In genomic region chr17:67466251-67466650, GRCh38 we compare ENCODE assay signal across 19 cellular contexts.
DNase-seq lines count a peak whose midpoint lies in the region; TF ChIP-seq lines count a peak whose summit lies in the region.
"Had no signal": no experiment of that assay in that cellular context is flagged by ENCODE, and none has a peak within 500 bp of the region (broad histone marks: within the 10 kb centered on the region; RNA-seq: fewer than 3 reads in every experiment).

No MANE protein-coding gene starts in this region.

- TF ChIP-seq CTCF in H9 (conservative IDR thresholded peaks at IDR 0.05) (no peak), progenitor cell of endocrine pancreas (IDR thresholded peaks at IDR 0.05; ENCODE audit: unreplicated experiment) (no peak), hepatocyte (IDR thresholded peaks at IDR 0.05; ENCODE audit: poor library complexity) (no peak)

- H4K91ac ChIP-seq in H9 (ENCODE audit: insufficient read length, low read depth, low read length) = no peak overlapping the region

- H3K23me2 ChIP-seq in H9 (ENCODE audit: insufficient read length, low read depth, low read length, poor library complexity, severe bottlenecking) = no peaks in the 10 kb centered on the region

- no peaks in the 10 kb centered on the region for H3K9me3 ChIP-seq in H9 (ENCODE audit: control insufficient read depth, low read depth, low read length)
- no peaks in the 10 kb centered on the region for H3K9me3 ChIP-seq in MG63
- no peaks in the 10 kb centered on the region for H3K9me3 ChIP-seq in hepatocyte (ENCODE audit: low read depth)

- H3K27ac Mint-ChIP-seq in activated naive CD4-positive, alpha-beta T cell treated with anti-CD3 and anti-CD28 coated beads for 36 hours = peak overlapping the region; percentile 69
- H3K27ac Mint-ChIP-seq in H9 (peak overlapping the region; percentile 12 to 96 (median 34); a peak in 2 of 7 replicates), progenitor cell of endocrine pancreas (peak overlapping the region; percentile 85)
- peak overlapping the region; percentile 87 for H3K27ac Mint-ChIP-seq in activated naive CD8-positive, alpha-beta T cell
- H3K27ac Mint-ChIP-seq: nephron progenitor cell; stimulated activated effector memory CD8-positive, alpha-beta T cell treated with anti-CD3 and anti-CD28 coated beads, Interleukin-12 subunit alpha, Interleukin-12 subunit beta, amount 100 ng/mL, for 72 hours had no signal

- no peak overlapping the region for H3K9ac ChIP-seq in H9 (ENCODE audit: extremely low read depth, insufficient read length, low read length)

- no peak overlapping the region for H3K4ac ChIP-seq in H9 (ENCODE audit: low read depth, low read length)

- no peak overlapping the region for H3K4me3 Mint-ChIP-seq in activated naive CD4-positive, alpha-beta T cell treated with anti-CD3 and anti-CD28 coated beads for 36 hours
- no peak overlapping the region for H3K4me3 Mint-ChIP-seq in H9
- peak overlapping the region; percentile 32 for H3K4me3 Mint-ChIP-seq in activated naive CD8-positive, alpha-beta T cell
- no peak overlapping the region for H3K4me3 Mint-ChIP-seq in progenitor cell of endocrine pancreas (ENCODE audit: low read depth)
- H3K4me3 Mint-ChIP-seq: nephron progenitor cell; stimulated activated effector memory CD8-positive, alpha-beta T cell treated with anti-CD3 and anti-CD28 coated beads, Interleukin-12 subunit alpha, Interleukin-12 subunit beta, amount 100 ng/mL, for 72 hours had no signal

- no peak overlapping the region for H3K23ac ChIP-seq in H9 (ENCODE audit: insufficient read length, low read depth, low read length)

- H3K79me1 ChIP-seq in H9 (ENCODE audit: insufficient read depth, low read depth, low read length, poor library complexity, severe bottlenecking) = no peaks in the 10 kb centered on the region

- no peaks in the 10 kb centered on the region for H3K9me2 ChIP-seq in hepatocyte (replicated peaks; ENCODE audit: insufficient read depth)

- peaks cover 2% of the 10 kb centered on the region for H4K20me1 ChIP-seq in H9 (ENCODE audit: control insufficient read depth, insufficient read depth, insufficient read length)
- no peaks in the 10 kb centered on the region for H4K20me1 ChIP-seq in hepatocyte (ENCODE audit: insufficient read depth, poor library complexity, severe bottlenecking)

- no peak overlapping the region for H2BK20ac ChIP-seq in H9 (ENCODE audit: low read depth, low read length, poor library complexity, severe bottlenecking)

- no peak overlapping the region for H3K14ac ChIP-seq in H9 (ENCODE audit: insufficient read depth, low read length)

- no peak overlapping the region for H3T11ph ChIP-seq in H9 (ENCODE audit: low read length)

- peaks cover 79% of the 10 kb centered on the region for H3K4me1 Mint-ChIP-seq in activated naive CD4-positive, alpha-beta T cell treated with anti-CD3 and anti-CD28 coated beads for 36 hours (ENCODE audit: low read depth)
- H3K4me1 Mint-ChIP-seq in H9 = peaks cover 37 to 41% of the 10 kb centered on the region in 2 experiments
- peaks cover 77% of the 10 kb centered on the region for H3K4me1 Mint-ChIP-seq in activated naive CD8-positive, alpha-beta T cell (ENCODE audit: low read depth)
- peaks cover 38% of the 10 kb centered on the region for H3K4me1 Mint-ChIP-seq in progenitor cell of endocrine pancreas (ENCODE audit: low read depth)

- H2AK5ac ChIP-seq in H9 (ENCODE audit: insufficient read length, low read length) = no peak overlapping the region

- no peak overlapping the region for H3K56ac ChIP-seq in H9 (ENCODE audit: insufficient read length, low read depth, low read length)

- no peaks in the 10 kb centered on the region for H3K9me3 Mint-ChIP-seq in activated naive CD4-positive, alpha-beta T cell treated with anti-CD3 and anti-CD28 coated beads for 36 hours
- H3K9me3 Mint-ChIP-seq in H9 (peaks cover 6 to 8% of the 10 kb centered on the region in 2 experiments), progenitor cell of endocrine pancreas (ENCODE audit: low read depth) (no peaks in the 10 kb centered on the region)
- H3K9me3 Mint-ChIP-seq in activated naive CD8-positive, alpha-beta T cell (ENCODE audit: low read depth) = no peaks in the 10 kb centered on the region
- H3K9me3 Mint-ChIP-seq: stimulated activated effector memory CD8-positive, alpha-beta T cell treated with anti-CD3 and anti-CD28 coated beads, Interleukin-12 subunit alpha, Interleukin-12 subunit beta, amount 100 ng/mL, for 72 hours had no signal

- H3K27me3 ChIP-seq in H9 (ENCODE audit: insufficient read depth, low read length) (no peaks in the 10 kb centered on the region), MG63 (peaks cover 2% of the 10 kb centered on the region; the same call in 1 of the 2 replicates), hepatocyte (no peaks in the 10 kb centered on the region)
- H3K27me3 ChIP-seq: brain microvascular endothelial cell, tibial nerve had no signal

- no peaks in the 10 kb centered on the region for H3K36me3 ChIP-seq in MG63
- no peaks in the 10 kb centered on the region for H3K36me3 ChIP-seq in hepatocyte (replicated peaks; ENCODE audit: insufficient read depth, low read depth)
- H3K36me3 ChIP-seq: brain microvascular endothelial cell, tibial nerve had no signal

- H3K27me3 Mint-ChIP-seq in activated naive CD4-positive, alpha-beta T cell treated with anti-CD3 and anti-CD28 coated beads for 36 hours (ENCODE audit: low read depth) = no peaks in the 10 kb centered on the region
- H3K27me3 Mint-ChIP-seq in H9 (ENCODE audit: low read depth) = no peaks in the 10 kb centered on the region
- H3K27me3 Mint-ChIP-seq in activated naive CD8-positive, alpha-beta T cell = no peaks in the 10 kb centered on the region
- no peaks in the 10 kb centered on the region for H3K27me3 Mint-ChIP-seq in progenitor cell of endocrine pancreas

- peaks cover 2% of the 10 kb centered on the region; the same call in 1 of the 2 replicates for H3K79me2 ChIP-seq in H9 (ENCODE audit: insufficient read depth, low read length)
- no peaks in the 10 kb centered on the region for H3K79me2 ChIP-seq in hepatocyte

- intact Hi-C loops in activated naive CD4-positive, alpha-beta T cell treated with anti-CD3 and anti-CD28 coated beads for 36 hours (cut with micrococcal nuclease) = no loop called here

- H2BK12ac ChIP-seq in H9 (ENCODE audit: insufficient read length, low read depth, low read length) = no peak overlapping the region

- H4K8ac ChIP-seq in H9 (replicated peaks; ENCODE audit: insufficient read length, low read depth, low read length) = no peak overlapping the region

- H4K5ac ChIP-seq in H9 (ENCODE audit: insufficient read length, low read depth, low read length) = no peak overlapping the region

- WGBS in H9 (ENCODE audit: extremely low coverage, insufficient read length, low lambda C conversion rate) = no CpG with 5 or more reads among the region's 3 CpGs
- WGBS in hepatocyte (ENCODE audit: low lambda C conversion rate, missing lambda C conversion rate) = 75% methylated on average over 3 of the region's 3 CpGs

- CTCF ChIA-PET in activated naive CD4-positive, alpha-beta T cell treated with anti-CD3 and anti-CD28 coated beads for 36 hours (lab: Charles Lee) = interaction anchor here (2.0 kb wide), 2 partner anchors 9 to 87 kb away, joined by 8 to 15 read pairs; no protein-coding TSS in a partner anchor

- H3K4me1 ChIP-seq in H9 (ENCODE audit: insufficient read depth, low read length) (peaks cover 7% of the 10 kb centered on the region; the same call in 1 of the 2 replicates), hepatocyte (ENCODE audit: insufficient read depth) (peaks cover 7% of the 10 kb centered on the region)

- H3K27ac ChIP-seq in H9 (ENCODE audit: insufficient read length, low read depth, low read length) = no peak overlapping the region
- H3K27ac ChIP-seq in hepatocyte = no peak overlapping the region
- H3K27ac ChIP-seq: brain microvascular endothelial cell, RWPE1, tibial nerve had no signal

- H2BK5ac ChIP-seq in H9 (ENCODE audit: insufficient read length, low read length) = no peak overlapping the region

- H3K18ac ChIP-seq in H9 (ENCODE audit: insufficient read length, low read depth, low read length) = no peak overlapping the region

- peaks cover 4% of the 10 kb centered on the region for H3K36me3 Mint-ChIP-seq in activated naive CD4-positive, alpha-beta T cell treated with anti-CD3 and anti-CD28 coated beads for 36 hours (ENCODE audit: low read depth)
- peaks cover 5 to 7% (median 6%) of the 10 kb centered on the region in 3 experiments; a peak in 6 of 7 replicates for H3K36me3 Mint-ChIP-seq in H9 (ENCODE audit: insufficient read depth in 1 of 3, low read depth in 3 of 3)
- peaks cover 3% of the 10 kb centered on the region for H3K36me3 Mint-ChIP-seq in activated naive CD8-positive, alpha-beta T cell
- no peaks in the 10 kb centered on the region for H3K36me3 Mint-ChIP-seq in progenitor cell of endocrine pancreas (ENCODE audit: insufficient read depth)
- H3K36me3 Mint-ChIP-seq: stimulated activated effector memory CD8-positive, alpha-beta T cell treated with anti-CD3 and anti-CD28 coated beads, Interleukin-12 subunit alpha, Interleukin-12 subunit beta, amount 100 ng/mL, for 72 hours had no signal

- no peak overlapping the region for H3K4me3 ChIP-seq in MG63
- no peak overlapping the region for H3K4me3 ChIP-seq in hepatocyte
- H3K4me3 ChIP-seq: tibial nerve had no signal

- DNase-seq in activated naive CD4-positive, alpha-beta T cell treated with anti-CD3 and anti-CD28 coated beads for 36 hours = no peak
- DNase-seq in activated naive CD4-positive, alpha-beta T cell treated with anti-CD3 and anti-CD28 coated beads, Interleukin-2, amount 50 U/mL, for 16 hours = no peak
- DNase-seq in H9 = no peak
- no peak for DNase-seq in progenitor cell of endocrine pancreas (ENCODE audit: low spot score, unreplicated experiment)
- DNase-seq in MG63 = no peak
- DNase-seq in activated CD4-positive, CD25-positive, alpha-beta regulatory T cell (lab: John Stamatoyannopoulos, UW) = no peak
- no peak for DNase-seq in hepatocyte (ENCODE audit: low spot score)
- DNase-seq: brain microvascular endothelial cell, COR-L47, glutamatergic neuron, mesendoderm, NCI-H1092 treated with DMSO at 0.1 percent for 48 hours, NCI-H2029, NCI-H510A, nephron progenitor cell had no signal

- H2AFZ ChIP-seq in H9 (ENCODE audit: low read length) (no peak overlapping the region), hepatocyte (no peak overlapping the region)

- H2BK120ac ChIP-seq in H9 (ENCODE audit: low read depth, low read length, poor library complexity, severe bottlenecking) = no peak overlapping the region

- no peak overlapping the region for H2BK15ac ChIP-seq in H9 (ENCODE audit: low read depth, low read length)

- H3K4me2 ChIP-seq in H9 (ENCODE audit: insufficient read depth, insufficient read length, low read length) = no peak overlapping the region
- no peak overlapping the region for H3K4me2 ChIP-seq in hepatocyte

Comparison
In these comparisons a context has a peak if more than half of its experiments do, and no peak if none do; other contexts are left out.
1. H3K27ac Mint-ChIP-seq: peak in every context shown above with its lines; median percentile 87 in activated naive CD8-positive, alpha-beta T cell; 85 in progenitor cell of endocrine pancreas; 69 in activated naive CD4-positive, alpha-beta T cell treated with anti-CD3 and anti-CD28 coated beads for 36 hours; 34 in H9.